ENCODE assay signal across 8 cellular contexts in the genomic region with DNA sequence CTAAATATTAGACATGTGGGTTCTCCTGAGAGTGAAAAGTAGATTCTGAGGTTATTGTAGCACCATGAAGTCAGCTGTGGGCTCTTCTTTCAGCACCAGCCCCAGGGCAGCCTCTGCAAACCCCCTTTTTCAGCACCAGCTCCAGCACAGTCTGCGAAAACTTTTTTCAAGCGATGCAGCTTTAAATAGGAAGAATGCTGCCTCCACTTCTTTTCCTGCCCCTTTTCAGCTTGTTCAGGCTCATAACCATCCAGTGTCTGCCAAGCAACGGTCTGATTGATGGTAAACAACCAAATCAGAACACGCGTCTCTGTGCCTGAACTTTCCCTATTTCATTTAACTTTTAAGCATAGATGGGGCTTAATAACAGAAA. TPM values are rescaled to one million over a fixed set of nuclear protein-coding genes. Genes with fewer than 3 reads are reported as not detected.
DNase-seq lines count a peak whose midpoint lies in the region; TF ChIP-seq lines count a peak whose summit lies in the region.

A gene (minus strand): TSS at position 155 of the 373 bp plus-strand sequence. CDS start 157 bp downstream, outside the sequence.

- DNase-seq in AG09319 (ENCODE audit: extremely low read depth, low read depth) (peak; percentile 89), Peyer's patch (peak in 2 of 3 donors; percentile 16 to 47), esophagus squamous epithelium (lab: John Stamatoyannopoulos, UW) (no peak), activated gamma-delta T cell treated with Interleukin-2 at 50 U/mL for 16 hours (no peak), CD1c-positive myeloid dendritic cell (ENCODE audit: extremely low spot score) (no peak), NCI-H748 treated with DMSO at 0.1 percent for 48 hours (lab: John Stamatoyannopoulos, UW) (no peak)
- no peak for DNase-seq in activated CD4-positive, alpha-beta T cell treated with anti-CD3 and anti-CD28 coated beads for 1 hour

- TF ChIP-seq CTCF in AG09319 (IDR thresholded peaks at IDR 0.05; ENCODE audit: low read depth, low read length): no peak
- TF ChIP-seq CTCF in Peyer's patch (IDR thresholded peaks at IDR 0.05): no peak
- TF ChIP-seq CTCF in esophagus squamous epithelium (IDR thresholded peaks at IDR 0.05): no peak

- H3K4me1 ChIP-seq in Peyer's patch (no peaks in the 10 kb centered on the region), esophagus squamous epithelium (peaks cover 0 to 19% (median 0%) of the 10 kb centered on the region in 3 donors), muscle layer of duodenum (ENCODE audit: control insufficient read depth in 1 of 2, insufficient read depth in 2 of 2, low read length in 2 of 2) (peaks cover 0 to 10% of the 10 kb centered on the region in 2 donors)

- intact Hi-C loops in esophagus squamous epithelium (cut with DNase I): no loop called here

- 4 to 13% methylated on average over 5 of the region's 5 CpGs for WGBS in esophagus squamous epithelium, 2 donors

- H3K4me3 ChIP-seq in Peyer's patch (peak within 1 kb of the TSS in 3 of 4 donors; percentile 32 to 44 (median 43)), esophagus squamous epithelium (peak within 1 kb of the TSS; percentile 19 to 65 (median 54)), muscle layer of duodenum (ENCODE audit: low read depth in 1 of 2, low read length in 2 of 2) (peak within 1 kb of the TSS; percentile 81 to 87)

- H3K27ac ChIP-seq in Peyer's patch: peak within 1 kb of the TSS; percentile 8 to 81 (median 32)
- peak within 1 kb of the TSS; percentile 20 to 81 (median 78) for H3K27ac ChIP-seq in esophagus squamous epithelium
- H3K27ac ChIP-seq in muscle layer of duodenum (ENCODE audit: low read length): peak within 1 kb of the TSS; percentile 92

- H3K27me3 ChIP-seq in Peyer's patch (no peaks in the 10 kb centered on the region), esophagus squamous epithelium (no peaks in the 10 kb centered on the region), muscle layer of duodenum (ENCODE audit: low read depth, low read length) (no peaks in the 10 kb centered on the region)

- H3K9me3 ChIP-seq in Peyer's patch (no peaks in the 10 kb centered on the region), esophagus squamous epithelium (no peaks in the 10 kb centered on the region), muscle layer of duodenum (ENCODE audit: control insufficient read depth in 1 of 2, low read length in 2 of 2) (no peaks in the 10 kb centered on the region)

- TF ChIP-seq POLR2A in Peyer's patch (IDR thresholded peaks at IDR 0.05): no peak
- TF ChIP-seq POLR2A in esophagus squamous epithelium (IDR thresholded peaks at IDR 0.05): peak in 2 of 4 donors; percentile 40 to 46

- no peaks in the 10 kb centered on the region for H3K36me3 ChIP-seq in Peyer's patch
- H3K36me3 ChIP-seq in esophagus squamous epithelium: no peaks in the 10 kb centered on the region
- peaks cover 0 to 5% of the 10 kb centered on the region in 2 donors for H3K36me3 ChIP-seq in muscle layer of duodenum (ENCODE audit: control insufficient read depth in 1 of 2, insufficient read depth in 2 of 2, low read length in 2 of 2)

RNA-seq across cellular contexts. Expression of the gene that starts here (rescaled TPM):
- total RNA-seq in Peyer's patch (10 to 100 TPM; 10.2 to 53.6 (median 12.2) TPM), esophagus squamous epithelium (10 to 100 TPM in 3 of 4 donors, 1 to 10 TPM in 1; 5.6 to 34.3 (median 13.4) TPM)

Comparison
In these comparisons a context has a peak if more than half of its experiments do, and no peak if none do; other contexts are left out.
1. DNase-seq: peak in AG09319 (single experiment) and Peyer's patch (2 of 3); none in esophagus squamous epithelium (single experiment), activated gamma-delta T cell treated with Interleukin-2 at 50 U/mL for 16 hours (single experiment), CD1c-positive myeloid dendritic cell (single experiment), NCI-H748 treated with DMSO at 0.1 percent for 48 hours (single experiment) and activated CD4-positive, alpha-beta T cell treated with anti-CD3 and anti-CD28 coated beads for 1 hour (single experiment).
2. H3K27ac ChIP-seq: peak in every context shown above with its lines; median percentile 92 in muscle layer of duodenum; 78 in esophagus squamous epithelium; 32 in Peyer's patch.
3. Peak in every context shown above with its lines, with median percentiles within 50 percentile points of each other: H3K4me3 ChIP-seq.